In genomic region chr3:167735233-167736107, GRCh38 we compare ENCODE assay signal across 1 cellular context.
TF ChIP-seq lines count a peak whose summit lies in the region.

A gene with protein sequence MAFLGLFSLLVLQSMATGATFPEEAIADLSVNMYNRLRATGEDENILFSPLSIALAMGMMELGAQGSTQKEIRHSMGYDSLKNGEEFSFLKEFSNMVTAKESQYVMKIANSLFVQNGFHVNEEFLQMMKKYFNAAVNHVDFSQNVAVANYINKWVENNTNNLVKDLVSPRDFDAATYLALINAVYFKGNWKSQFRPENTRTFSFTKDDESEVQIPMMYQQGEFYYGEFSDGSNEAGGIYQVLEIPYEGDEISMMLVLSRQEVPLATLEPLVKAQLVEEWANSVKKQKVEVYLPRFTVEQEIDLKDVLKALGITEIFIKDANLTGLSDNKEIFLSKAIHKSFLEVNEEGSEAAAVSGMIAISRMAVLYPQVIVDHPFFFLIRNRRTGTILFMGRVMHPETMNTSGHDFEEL (plus strand): TSS chr3:167735721. CDS start chr3:167789129, 53,408 bp downstream.

TF ChIP-seq in HepG2, 621 proteins besides CTCF, POLR2A, EP300 and RAD21 (continued from another document and continues in another):
- TF ChIP-seq, protein P1, sequence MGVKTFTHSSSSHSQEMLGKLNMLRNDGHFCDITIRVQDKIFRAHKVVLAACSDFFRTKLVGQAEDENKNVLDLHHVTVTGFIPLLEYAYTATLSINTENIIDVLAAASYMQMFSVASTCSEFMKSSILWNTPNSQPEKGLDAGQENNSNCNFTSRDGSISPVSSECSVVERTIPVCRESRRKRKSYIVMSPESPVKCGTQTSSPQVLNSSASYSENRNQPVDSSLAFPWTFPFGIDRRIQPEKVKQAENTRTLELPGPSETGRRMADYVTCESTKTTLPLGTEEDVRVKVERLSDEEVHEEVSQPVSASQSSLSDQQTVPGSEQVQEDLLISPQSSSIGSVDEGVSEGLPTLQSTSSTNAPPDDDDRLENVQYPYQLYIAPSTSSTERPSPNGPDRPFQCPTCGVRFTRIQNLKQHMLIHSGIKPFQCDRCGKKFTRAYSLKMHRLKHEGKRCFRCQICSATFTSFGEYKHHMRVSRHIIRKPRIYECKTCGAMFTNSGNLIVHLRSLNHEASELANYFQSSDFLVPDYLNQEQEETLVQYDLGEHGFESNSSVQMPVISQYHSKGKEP (CRISPR knock-in tag; IDR thresholded peaks at IDR 0.05) = 0 out of 2 replicates have a peak, but pooled peaks have one; percentile 65
- TF ChIP-seq, protein P2, sequence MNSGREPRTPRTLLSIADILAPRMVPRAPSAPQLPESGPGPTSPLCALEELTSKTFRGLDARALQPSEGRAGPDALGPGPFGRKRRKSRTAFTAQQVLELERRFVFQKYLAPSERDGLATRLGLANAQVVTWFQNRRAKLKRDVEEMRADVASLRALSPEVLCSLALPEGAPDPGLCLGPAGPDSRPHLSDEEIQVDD (CRISPR knock-in tag; IDR thresholded peaks at IDR 0.05; ENCODE audit: borderline replicate concordance) = no peak
- TF ChIP-seq ZFP41 (CRISPR knock-in tag; IDR thresholded peaks at IDR 0.05; ENCODE audit: borderline replicate concordance) = peak; percentile 51; the same call in 1 of the 2 replicates
- TF ChIP-seq USF2 (IDR thresholded peaks at IDR 0.05; ENCODE audit: low read depth, low read length) = no peak
- TF ChIP-seq USF2 (CRISPR knock-in tag; IDR thresholded peaks at IDR 0.05; ENCODE audit: borderline replicate concordance) = no peak
- TF ChIP-seq, protein P3, sequence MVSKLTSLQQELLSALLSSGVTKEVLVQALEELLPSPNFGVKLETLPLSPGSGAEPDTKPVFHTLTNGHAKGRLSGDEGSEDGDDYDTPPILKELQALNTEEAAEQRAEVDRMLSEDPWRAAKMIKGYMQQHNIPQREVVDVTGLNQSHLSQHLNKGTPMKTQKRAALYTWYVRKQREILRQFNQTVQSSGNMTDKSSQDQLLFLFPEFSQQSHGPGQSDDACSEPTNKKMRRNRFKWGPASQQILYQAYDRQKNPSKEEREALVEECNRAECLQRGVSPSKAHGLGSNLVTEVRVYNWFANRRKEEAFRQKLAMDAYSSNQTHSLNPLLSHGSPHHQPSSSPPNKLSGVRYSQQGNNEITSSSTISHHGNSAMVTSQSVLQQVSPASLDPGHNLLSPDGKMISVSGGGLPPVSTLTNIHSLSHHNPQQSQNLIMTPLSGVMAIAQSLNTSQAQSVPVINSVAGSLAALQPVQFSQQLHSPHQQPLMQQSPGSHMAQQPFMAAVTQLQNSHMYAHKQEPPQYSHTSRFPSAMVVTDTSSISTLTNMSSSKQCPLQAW (CRISPR knock-in tag; IDR thresholded peaks at IDR 0.05) = 0 out of 2 replicates have a peak, but pooled peaks have one; percentile 53
- TF ChIP-seq FOXO4 (CRISPR knock-in tag; conservative IDR thresholded peaks at IDR 0.05) = no peak
- TF ChIP-seq CEBPB (IDR thresholded peaks at IDR 0.05; ENCODE audit: borderline replicate concordance, low read depth, low read length) = no peak
- TF ChIP-seq HBP1 (CRISPR knock-in tag; IDR thresholded peaks at IDR 0.05; ENCODE audit: low read depth) = 0 out of 2 replicates have a peak, but pooled peaks have one; percentile 53
- TF ChIP-seq, protein P4, sequence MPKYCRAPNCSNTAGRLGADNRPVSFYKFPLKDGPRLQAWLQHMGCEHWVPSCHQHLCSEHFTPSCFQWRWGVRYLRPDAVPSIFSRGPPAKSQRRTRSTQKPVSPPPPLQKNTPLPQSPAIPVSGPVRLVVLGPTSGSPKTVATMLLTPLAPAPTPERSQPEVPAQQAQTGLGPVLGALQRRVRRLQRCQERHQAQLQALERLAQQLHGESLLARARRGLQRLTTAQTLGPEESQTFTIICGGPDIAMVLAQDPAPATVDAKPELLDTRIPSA (CRISPR knock-in tag; IDR thresholded peaks at IDR 0.05; ENCODE audit: borderline replicate concordance) = 0 out of 2 replicates have a peak, but pooled peaks have one; percentile 68
- TF ChIP-seq ZNF224 (CRISPR knock-in tag; IDR thresholded peaks at IDR 0.05) = 0 out of 2 replicates have a peak, but pooled peaks have one; percentile 78
- TF ChIP-seq ZNF549 (CRISPR knock-in tag; IDR thresholded peaks at IDR 0.05) = no peak
- TF ChIP-seq, protein P5, sequence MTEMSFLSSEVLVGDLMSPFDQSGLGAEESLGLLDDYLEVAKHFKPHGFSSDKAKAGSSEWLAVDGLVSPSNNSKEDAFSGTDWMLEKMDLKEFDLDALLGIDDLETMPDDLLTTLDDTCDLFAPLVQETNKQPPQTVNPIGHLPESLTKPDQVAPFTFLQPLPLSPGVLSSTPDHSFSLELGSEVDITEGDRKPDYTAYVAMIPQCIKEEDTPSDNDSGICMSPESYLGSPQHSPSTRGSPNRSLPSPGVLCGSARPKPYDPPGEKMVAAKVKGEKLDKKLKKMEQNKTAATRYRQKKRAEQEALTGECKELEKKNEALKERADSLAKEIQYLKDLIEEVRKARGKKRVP (CRISPR knock-in tag; IDR thresholded peaks at IDR 0.05) = no peak
- TF ChIP-seq CERS6 (CRISPR knock-in tag; IDR thresholded peaks at IDR 0.05) = no peak
- peak; percentile 27; the same call in 1 of the 2 replicates for TF ChIP-seq ZBTB46 (CRISPR knock-in tag; IDR thresholded peaks at IDR 0.05; ENCODE audit: borderline replicate concordance)
- TF ChIP-seq ZNF724P (CRISPR knock-in tag; IDR thresholded peaks at IDR 0.05; ENCODE audit: borderline replicate concordance) = no peak; the same call in 1 of the 2 replicates
- TF ChIP-seq FOXM1 (CRISPR knock-in tag; IDR thresholded peaks at IDR 0.05) = no peak
- TF ChIP-seq SMAD1 (CRISPR knock-in tag; IDR thresholded peaks at IDR 0.05; ENCODE audit: borderline replicate concordance, low read depth) = no peak
- TF ChIP-seq ZNF503 (CRISPR knock-in tag; IDR thresholded peaks at IDR 0.05) = 0 out of 2 replicates have a peak, but pooled peaks have one; percentile 6
- TF ChIP-seq KLF9 (CRISPR knock-in tag; IDR thresholded peaks at IDR 0.05; ENCODE audit: low read depth) = no peak
- TF ChIP-seq NCOA5 (CRISPR knock-in tag; IDR thresholded peaks at IDR 0.05) = no peak
- TF ChIP-seq, protein P6, sequence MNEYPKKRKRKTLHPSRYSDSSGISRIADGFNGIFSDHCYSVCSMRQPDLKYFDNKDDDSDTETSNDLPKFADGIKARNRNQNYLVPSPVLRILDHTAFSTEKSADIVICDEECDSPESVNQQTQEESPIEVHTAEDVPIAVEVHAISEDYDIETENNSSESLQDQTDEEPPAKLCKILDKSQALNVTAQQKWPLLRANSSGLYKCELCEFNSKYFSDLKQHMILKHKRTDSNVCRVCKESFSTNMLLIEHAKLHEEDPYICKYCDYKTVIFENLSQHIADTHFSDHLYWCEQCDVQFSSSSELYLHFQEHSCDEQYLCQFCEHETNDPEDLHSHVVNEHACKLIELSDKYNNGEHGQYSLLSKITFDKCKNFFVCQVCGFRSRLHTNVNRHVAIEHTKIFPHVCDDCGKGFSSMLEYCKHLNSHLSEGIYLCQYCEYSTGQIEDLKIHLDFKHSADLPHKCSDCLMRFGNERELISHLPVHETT (CRISPR knock-in tag; conservative IDR thresholded peaks at IDR 0.05) = no peak
- no peak for TF ChIP-seq ZFP36L1 (CRISPR knock-in tag; IDR thresholded peaks at IDR 0.05)
- no peak for TF ChIP-seq GABPB1 (CRISPR knock-in tag; IDR thresholded peaks at IDR 0.05)
- TF ChIP-seq SIN3B (IDR thresholded peaks at IDR 0.05; ENCODE audit: low read length) = no peak
- no peak for TF ChIP-seq ZNF780A (CRISPR knock-in tag; IDR thresholded peaks at IDR 0.05)
- peak; percentile 86; the same call in 1 of the 2 replicates for TF ChIP-seq SIN3A (IDR thresholded peaks at IDR 0.05; ENCODE audit: borderline replicate concordance, low read depth, low read length)
- TF ChIP-seq TEAD3 (CRISPR knock-in tag; optimal IDR thresholded peaks at IDR 0.05; ENCODE audit: borderline replicate concordance) = no peak
- TF ChIP-seq DMTF1 (CRISPR knock-in tag; IDR thresholded peaks at IDR 0.05) = no peak
- TF ChIP-seq ZNF7 (CRISPR knock-in tag; IDR thresholded peaks at IDR 0.05) = no peak
